In the genomic region with DNA sequence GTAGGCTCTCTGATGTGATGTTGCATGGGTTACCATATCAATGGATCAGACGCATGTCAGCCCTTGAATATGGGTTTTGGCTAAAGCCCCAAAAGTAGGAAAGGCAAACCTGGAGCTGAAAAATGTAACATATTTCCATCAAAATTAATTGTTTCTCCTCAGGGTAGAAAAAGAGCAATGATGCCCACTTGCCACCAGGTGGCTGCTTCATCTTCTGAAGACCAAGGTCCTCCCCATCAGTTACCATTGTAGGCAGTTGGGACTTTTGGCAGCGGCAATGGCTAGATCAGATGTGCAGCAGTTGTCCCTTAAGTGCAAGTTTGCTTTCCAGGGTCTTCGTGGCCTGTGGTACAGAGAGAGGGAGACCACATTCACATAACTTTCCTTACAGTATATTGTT, we compare ENCODE assay signal across 8 cellular contexts.
A peak's percentile ranks its signal among the peaks of the same experiment; 100 is the strongest.
DNase-seq lines count a peak whose midpoint lies in the region; ATAC-seq, FAIRE-seq and TF ChIP-seq lines count a peak whose summit lies in the region.

No MANE protein-coding gene starts in this region.

- intact Hi-C loops in vagina (cut with DNase I) = no loop called here

- H3K4me1 ChIP-seq in BE2C (no peaks in the 10 kb centered on the region), vagina (no peaks in the 10 kb centered on the region)

- ATAC-seq in HG02884 (IDR thresholded peaks at IDR 0.05; ENCODE audit: unreplicated experiment) = peak; percentile 75

- H3K36me3 ChIP-seq in BE2C (no peaks in the 10 kb centered on the region), vagina (no peaks in the 10 kb centered on the region)

- H3K9me3 ChIP-seq in BE2C = no peaks in the 10 kb centered on the region
- H3K9me3 ChIP-seq in vagina = no peaks in the 10 kb centered on the region

- H3K27me3 ChIP-seq in BE2C (peaks cover 5% of the 10 kb centered on the region; the same call in 1 of the 2 replicates), vagina (no peaks in the 10 kb centered on the region)

- H3K4me3 ChIP-seq in BE2C (ENCODE audit: low read depth, low read length) (no peak overlapping the region), vagina (no peak overlapping the region)

- DNase-seq in BE2C (peak; percentile 38), GM18507 (ENCODE audit: extremely low spot score, insufficient read length, low read depth) (no peak), NCI-H69 (lab: John Stamatoyannopoulos, UW) (peak; percentile 67), dermis blood vessel endothelial cell (peak; percentile 44), renal cortical epithelial cell (ENCODE audit: low read depth) (peak; percentile 19), NCI-H1694 treated with DMSO at 0.1 percent for 48 hours (lab: John Stamatoyannopoulos, UW) (no peak), vagina (ENCODE audit: extremely low spot score in 2 of 2) (no peak)

- H3K27ac ChIP-seq in vagina = no peak overlapping the region

- TF ChIP-seq CTCF in BE2C (IDR thresholded peaks at IDR 0.05; ENCODE audit: low read depth, low read length) (peak; percentile 59), vagina (IDR thresholded peaks at IDR 0.05) (no peak)

- no peak for TF ChIP-seq POLR2A in vagina (IDR thresholded peaks at IDR 0.05)

- FAIRE-seq in GM18507 (lab: Jason Lieb, UNC) = peak; percentile 71

Comparison
In these comparisons a context has a peak if more than half of its experiments do, and no peak if none do; other contexts are left out.
1. DNase-seq: peak in BE2C (single experiment), NCI-H69 (single experiment), dermis blood vessel endothelial cell (single experiment) and renal cortical epithelial cell (single experiment); none in GM18507 (single experiment), NCI-H1694 treated with DMSO at 0.1 percent for 48 hours (single experiment) and vagina (0 of 2).